31 cellular contexts compared by ENCODE assay signal in genomic region chrX:125006704-125007103, GRCh38. TPM values are rescaled to one million over a fixed set of nuclear protein-coding genes. Genes with fewer than 3 reads are reported as not detected.
DNase-seq lines count a peak whose midpoint lies in the region; ATAC-seq, FAIRE-seq and TF ChIP-seq lines count a peak whose summit lies in the region.
"Had no signal": no experiment of that assay in that cellular context is flagged by ENCODE, and none has a peak within 500 bp of the region (broad histone marks: within the 10 kb centered on the region; RNA-seq: fewer than 3 reads in every experiment).

No MANE protein-coding gene starts in this region.

- TF ChIP-seq EP300 in HepG2 (IDR thresholded peaks at IDR 0.05; ENCODE audit: low read depth in 2 of 2, low read length in 2 of 2) (no peak), HepG2 (CRISPR knock-in tag; IDR thresholded peaks at IDR 0.05; ENCODE audit: borderline replicate concordance) (no peak)

- POLR2A ChIA-PET in HepG2 (lab: Yijun Ruan, JAX) = no interaction called here

- no peaks in the 10 kb centered on the region for H3K27me3 ChIP-seq in liver (ENCODE audit: control insufficient read depth in 4 of 4, insufficient read depth in 4 of 4, low read length in 3 of 4)
- H3K27me3 ChIP-seq in HepG2 (ENCODE audit: control insufficient read depth in 1 of 2, insufficient read depth in 2 of 2, low read length in 2 of 2) = no peaks in the 10 kb centered on the region
- H3K27me3 ChIP-seq: BE2C had no signal

- no peaks in the 10 kb centered on the region for H3K36me3 ChIP-seq in liver (ENCODE audit: control insufficient read depth in 4 of 4, insufficient read depth in 3 of 4, low read depth in 1 of 4, low read length in 3 of 4)
- no peaks in the 10 kb centered on the region for H3K36me3 ChIP-seq in HepG2 (replicated peaks in 1 of 2; ENCODE audit: control insufficient read depth in 1 of 2, insufficient read depth in 2 of 2, low read length in 2 of 2)
- H3K36me3 ChIP-seq: BE2C; BLaER1; BLaER1 treated with 17β-estradiol and CSF1 and Interleukin-3, amounts not matched to agents 10 nM and 100 nM had no signal

- no peak for FAIRE-seq in HepG2 (lab: Jason Lieb, UNC)
- FAIRE-seq: A204.1, A549, D721Med had no signal

- no peaks in the 10 kb centered on the region for H3K9me3 ChIP-seq in liver (ENCODE audit: control insufficient read depth in 4 of 4, low read length in 3 of 4)
- no peaks in the 10 kb centered on the region for H3K9me3 ChIP-seq in HepG2 (ENCODE audit: low read length)
- H3K9me3 ChIP-seq: A549, BE2C, BLaER1, Caco-2 had no signal

- H3K4me1 ChIP-seq in liver (ENCODE audit: control insufficient read depth in 4 of 4, insufficient read depth in 4 of 4, low read length in 3 of 4) (peaks cover 0 to 4% (median 2%) of the 10 kb centered on the region in 4 donors), HepG2 (ENCODE audit: insufficient read depth, low read length) (no peaks in the 10 kb centered on the region)
- H3K4me1 ChIP-seq: A549; BE2C; BLaER1; BLaER1 treated with 17β-estradiol and CSF1 and Interleukin-3, amounts not matched to agents 10 nM and 100 nM; Caco-2 had no signal

- BruUV-seq in HepG2 (replicated peaks; lab: Mats Ljungman, UMichigan) = no TSS peak

- H3K9ac ChIP-seq in liver (ENCODE audit: low read depth in 1 of 2, low read length in 2 of 2) (no peak overlapping the region), HepG2 (ENCODE audit: insufficient read depth, low read depth, low read length) (no peak overlapping the region)
- H3K9ac ChIP-seq: BLaER1; BLaER1 treated with 17β-estradiol and CSF1 and Interleukin-3, amounts not matched to agents 10 nM and 100 nM had no signal

- in situ Hi-C loops in HepG2 (cut with HindIII; ENCODE audit: extremely low pct_ligation_motif_present, low pct_unique_long_range_greater_than_20kb) = no loop called here

- no peaks in the 10 kb centered on the region for H4K20me1 ChIP-seq in HepG2 (ENCODE audit: insufficient read depth, low read length)
- H4K20me1 ChIP-seq: BLaER1; BLaER1 treated with 17β-estradiol and CSF1 and Interleukin-3, amounts not matched to agents 10 nM and 100 nM had no signal

- no peak for DNase-seq in HepG2 (ENCODE audit: low spot score)
- DNase-seq: 8988T; ACHN; AML-193; BE2C; C1 segment of cervical spinal cord; Caco-2; Calu3; CD4-positive, alpha-beta T cell; CD4-positive, CD25-positive, alpha-beta regulatory T cell; CD8-positive, alpha-beta memory T cell; CD8-positive, alpha-beta T cell; COR-L47; DMS 273 treated with DMSO at 0.1 percent for 48 hours; DMS153; DMS53; DMS79; DMS79 treated with DMSO at 0.1 percent for 48 hours; DND-41; EL had no signal

- TF ChIP-seq RAD21 in liver (IDR thresholded peaks at IDR 0.05) (peak in 1 of 2 donors; percentile 33), HepG2 (CRISPR knock-in tag; IDR thresholded peaks at IDR 0.05) (no peak)

- TF ChIP-seq POLR2A in HepG2 (IDR thresholded peaks at IDR 0.05; ENCODE audit: insufficient read depth in 1 of 2, low read depth in 2 of 2, low read length in 2 of 2) = no peak

- H3K27ac ChIP-seq in liver (ENCODE audit: low read depth in 1 of 2, low read length in 2 of 2) (no peak overlapping the region), HepG2 (ENCODE audit: extremely low read length, insufficient read depth, low read length) (no peak overlapping the region)
- H3K27ac ChIP-seq: 22Rv1; A549; BLaER1; BLaER1 treated with 17β-estradiol and CSF1 and Interleukin-3, amounts not matched to agents 10 nM and 100 nM; C4-2B had no signal

- ATAC-seq in HepG2 = no peak
- ATAC-seq: A549; CD8-positive, alpha-beta T cell had no signal

- TF ChIP-seq CTCF in liver (IDR thresholded peaks at IDR 0.05; ENCODE audit: low read depth, low read length, missing input control) (no peak), HepG2 (CRISPR knock-in tag; IDR thresholded peaks at IDR 0.05) (no peak)

- H3K79me2 ChIP-seq in HepG2 (ENCODE audit: insufficient read depth, low read length) = no peaks in the 10 kb centered on the region

- H3K4me3 ChIP-seq in liver (ENCODE audit: low read depth in 1 of 3, low read length in 3 of 3) (no peak overlapping the region), HepG2 (replicated peaks in 1 of 3; ENCODE audit: insufficient read depth in 1 of 3, low read depth in 2 of 3, low read length in 3 of 3) (no peak overlapping the region)
- H3K4me3 ChIP-seq: A549; BLaER1; BLaER1 treated with 17β-estradiol and CSF1 and Interleukin-3, amounts not matched to agents 10 nM and 100 nM had no signal

- 64% methylated on average over 3 of the region's 3 CpGs for WGBS in liver
- 0% methylated on average over 3 of the region's 3 CpGs for WGBS in HepG2 (ENCODE audit: low lambda C conversion rate)

- H3K4me2 ChIP-seq in HepG2 (ENCODE audit: low read depth, low read length) = no peak overlapping the region
- H3K4me2 ChIP-seq: A549; BLaER1; BLaER1 treated with 17β-estradiol and CSF1 and Interleukin-3, amounts not matched to agents 10 nM and 100 nM had no signal

- no peak overlapping the region for H2AFZ ChIP-seq in HepG2 (ENCODE audit: low read length)

- intact Hi-C loops in HepG2 (cut with micrococcal nuclease; ENCODE audit: unreplicated experiment) = no loop called here

- CTCF ChIA-PET in HepG2 (lab: Yijun Ruan, JAX; ENCODE audit: low intra/inter-chr PET ratio, low total read pairs) = no interaction called here

TF ChIP-seq in liver, 16 proteins besides CTCF, POLR2A, EP300 and RAD21:
- TF ChIP-seq MAX (IDR thresholded peaks at IDR 0.05) (no peak), NR2F2 (IDR thresholded peaks at IDR 0.05) (no peak), HNF4A (conservative IDR thresholded peaks at IDR 0.05) (peak; percentile 31 to 41), RXRA (IDR thresholded peaks at IDR 0.05) (peak; percentile 57 to 58), SP1 (IDR thresholded peaks at IDR 0.05) (no peak)

TF ChIP-seq in HepG2, 621 proteins besides CTCF, POLR2A, EP300 and RAD21 (continues in another document):
- TF ChIP-seq MTF1 (CRISPR knock-in tag; IDR thresholded peaks at IDR 0.05) = no peak
- no peak for TF ChIP-seq SP2 (CRISPR knock-in tag; IDR thresholded peaks at IDR 0.05)
- no peak for TF ChIP-seq SUZ12 (IDR thresholded peaks at IDR 0.05; ENCODE audit: low read depth, low read length)
- TF ChIP-seq UBTF (CRISPR knock-in tag; IDR thresholded peaks at IDR 0.05) = no peak
- no peak for TF ChIP-seq PPARG (CRISPR knock-in tag; conservative IDR thresholded peaks at IDR 0.05)
- TF ChIP-seq HOMEZ (CRISPR knock-in tag; IDR thresholded peaks at IDR 0.05; ENCODE audit: low read depth) = no peak

RNA-seq across cellular contexts. Expression of gene TENM1, which starts 43.1 kb away (rescaled TPM):
- total RNA-seq in liver (1 to 10 TPM; 5.7 to 9.2 TPM), HepG2 (2016; rRNA removed; fragmentation: Illumina TruSeq; extraction: Trizol) (under 0.01 TPM in 1 of 2 replicates, not detected in the other)
- polyA plus RNA-seq in liver (1 to 10 TPM in 1 of 2 donors, under 1 TPM in 1; 0.67 to 2.8 TPM), HepG2 (2011; rRNA removed) (0.03 and 0.08 TPM in 2 replicates)
- not detected in 2 replicates for total RNA-seq in HepG2 (2016; cell fraction: cytosol; rRNA removed; fragmentation: Illumina TruSeq; extraction: Trizol; ENCODE audit: low read depth)
- total RNA-seq in HepG2 (2016; cell fraction: insoluble cytoplasmic fraction; rRNA removed; fragmentation: Illumina TruSeq; extraction: Trizol) = under 0.01 TPM in 1 of 2 replicates, not detected in the other
- not detected in 2 replicates for total RNA-seq in HepG2 (2016; cell fraction: membrane; rRNA removed; fragmentation: Illumina TruSeq; extraction: Trizol)
- total RNA-seq in HepG2 (2016; cell fraction: nucleus; rRNA removed; fragmentation: Illumina TruSeq; extraction: Trizol) = 0.03 and 0.06 TPM in 2 replicates
- polyA plus RNA-seq in HepG2 (2011; cell fraction: cytosol; rRNA removed) = under 0.01 and 0.01 TPM in 2 replicates
- polyA plus RNA-seq in HepG2 (2011; cell fraction: nucleus; rRNA removed) = 0.11 and 0.12 TPM in 2 replicates
- polyA plus RNA-seq in HepG2 (2012) = 0.03 and 0.04 TPM in 2 replicates
- polyA plus RNA-seq in HepG2 (2016; cell fraction: cytosol; fragmentation: Illumina TruSeq; extraction: Trizol; ENCODE audit: low read depth) = not detected in 2 replicates
- polyA plus RNA-seq in HepG2 (2016; cell fraction: insoluble cytoplasmic fraction; fragmentation: Illumina TruSeq; extraction: Trizol; ENCODE audit: low read depth) = not detected in 2 replicates
- polyA plus RNA-seq in HepG2 (2016; cell fraction: membrane; fragmentation: Illumina TruSeq; extraction: Trizol; ENCODE audit: low read depth) = not detected in 2 replicates
- polyA plus RNA-seq in HepG2 (2016; cell fraction: nucleus; fragmentation: Illumina TruSeq; extraction: Trizol; ENCODE audit: insufficient read depth, low read depth) = 0.03 and 0.09 TPM in 2 replicates
- 0.02 and 0.14 TPM in 2 replicates for polyA minus RNA-seq in HepG2 (2011; rRNA and poly(A)+ RNA removed; ENCODE audit: low replicate concordance)
- polyA minus RNA-seq in HepG2 (2011; cell fraction: cytosol; rRNA and poly(A)+ RNA removed) = not detected in 2 replicates
- polyA minus RNA-seq in HepG2 (2011; cell fraction: nucleus; rRNA and poly(A)+ RNA removed) = 0.12 and 0.13 TPM in 2 replicates
- total RNA-seq: B cell, Calu3 had no signal
- polyA plus RNA-seq: AG04450, BJ had no signal
